ENCODE assay signal across 1 cellular context in genomic region chr22:21450320-21450831, GRCh38.
TF ChIP-seq lines count a peak whose summit lies in the region.

No MANE protein-coding gene starts in this region.

TF ChIP-seq in GM12878, 131 proteins besides CTCF, POLR2A, EP300 and RAD21 (continued from another document):
- TF ChIP-seq ZBTB4 (CRISPR knock-in tag; IDR thresholded peaks at IDR 0.05) (no peak), SREBF1 (IDR thresholded peaks at IDR 0.05; ENCODE audit: low read length) (no peak), KDM1A (IDR thresholded peaks at IDR 0.05; ENCODE audit: borderline replicate concordance) (no peak), ZNF217 (IDR thresholded peaks at IDR 0.05) (no peak), BCL11A (IDR thresholded peaks at IDR 0.05; ENCODE audit: low read depth, low read length) (no peak), NRF1 (conservative IDR thresholded peaks at IDR 0.05; ENCODE audit: low read depth, low read length) (no peak), JUND (IDR thresholded peaks at IDR 0.05; ENCODE audit: low read depth, low read length) (no peak), STAT3 (IDR thresholded peaks at IDR 0.05; ENCODE audit: low read depth, low read length) (no peak), IKZF2 (IDR thresholded peaks at IDR 0.05) (no peak), SKIL (IDR thresholded peaks at IDR 0.05; ENCODE audit: low read depth, poor library complexity, severe bottlenecking) (no peak), RBBP5 (conservative IDR thresholded peaks at IDR 0.05) (no peak), NR2C2 (IDR thresholded peaks at IDR 0.05; ENCODE audit: borderline replicate concordance, control insufficient read depth, insufficient read length, low read depth) (no peak), PAX8 (IDR thresholded peaks at IDR 0.05) (no peak), ETV6 (conservative IDR thresholded peaks at IDR 0.05 in 1 of 2, IDR thresholded peaks at IDR 0.05 in 1 of 2; ENCODE audit: borderline replicate concordance in 1 of 2, low read depth in 1 of 2) (no peak)
